In the genomic region with DNA sequence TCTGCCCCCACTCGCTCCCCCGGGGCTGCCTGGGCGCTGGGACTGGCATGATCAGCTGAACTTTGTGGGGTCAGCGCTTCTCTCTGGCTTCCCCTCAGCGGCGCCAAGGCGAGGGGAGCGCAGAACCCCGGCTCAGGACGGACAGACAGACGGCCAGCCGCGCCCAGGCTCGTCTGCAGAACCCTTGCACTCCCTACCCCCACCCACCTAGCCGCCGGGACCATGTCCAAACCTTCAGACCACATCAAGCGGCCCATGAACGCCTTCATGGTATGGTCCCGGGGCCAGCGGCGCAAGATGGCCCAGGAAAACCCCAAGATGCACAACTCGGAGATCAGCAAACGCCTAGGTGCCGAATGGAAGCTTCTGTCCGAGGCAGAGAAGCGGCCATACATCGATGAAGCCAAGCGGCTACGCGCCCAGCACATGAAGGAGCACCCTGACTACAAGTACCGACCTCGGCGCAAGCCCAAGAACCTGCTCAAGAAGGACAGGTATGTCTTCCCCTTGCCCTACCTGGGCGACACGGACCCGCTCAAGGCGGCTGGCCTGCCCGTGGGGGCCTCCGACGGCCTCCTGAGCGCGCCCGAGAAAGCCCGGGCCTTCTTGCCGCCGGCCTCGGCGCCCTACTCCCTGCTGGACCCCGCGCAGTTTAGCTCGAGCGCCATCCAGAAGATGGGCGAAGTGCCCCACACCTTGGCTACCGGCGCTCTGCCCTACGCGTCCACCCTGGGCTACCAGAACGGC, we compare ENCODE assay signal across 26 cellular contexts. TPM values are rescaled to one million over a fixed set of nuclear protein-coding genes. Genes with fewer than 3 reads are reported as not detected.
A peak's percentile ranks its signal among the peaks of the same experiment; 100 is the strongest.
DNase-seq lines count a peak whose midpoint lies in the region; ATAC-seq and TF ChIP-seq lines count a peak whose summit lies in the region.
"Had no signal": no experiment of that assay in that cellular context is flagged by ENCODE, and none has a peak within 500 bp of the region (broad histone marks: within the 10 kb centered on the region; RNA-seq: fewer than 3 reads in every experiment).

No MANE protein-coding gene starts in this region.

- H3K27me3 ChIP-seq in NT2/D1 (ENCODE audit: insufficient read depth, insufficient read length): peaks cover 99% of the 10 kb centered on the region
- H3K27me3 ChIP-seq in iPS-18a (ENCODE audit: control insufficient read depth, insufficient read depth, low read length): peaks cover 100% of the 10 kb centered on the region
- peaks cover 68% of the 10 kb centered on the region for H3K27me3 ChIP-seq in prostate gland (replicated peaks; ENCODE audit: insufficient read depth)
- H3K27me3 ChIP-seq in aorta (ENCODE audit: control insufficient read depth in 1 of 2, insufficient read depth in 2 of 2, low read length in 1 of 2): peaks cover 0 to 2% of the 10 kb centered on the region in 2 donors

- peaks cover 74% of the 10 kb centered on the region for H3K27me3 Mint-ChIP-seq in activated CD4-positive, alpha-beta T cell treated with anti-CD3 and anti-CD28 coated beads for 36 hours

- no peak for TF ChIP-seq POLR2A in prostate gland (IDR thresholded peaks at IDR 0.05)

- intact Hi-C loops in activated CD4-positive, alpha-beta T cell treated with anti-CD3 and anti-CD28 coated beads for 36 hours (cut with DNase I, micrococcal nuclease): loop anchor here (5.0 kb wide), 2 partner anchors 1173 to 1178 kb away; no protein-coding TSS in a partner anchor
- intact Hi-C loops in prostate gland (cut with DNase I) (no loop called here), aorta (cut with DNase I) (no loop called here)

- H3K36me3 ChIP-seq in NT2/D1 (ENCODE audit: insufficient read depth, insufficient read length, low read length): no peaks in the 10 kb centered on the region
- H3K36me3 ChIP-seq in iPS-18a (ENCODE audit: control insufficient read depth, low read depth, low read length): no peaks in the 10 kb centered on the region
- H3K36me3 ChIP-seq in prostate gland: no peaks in the 10 kb centered on the region
- no peaks in the 10 kb centered on the region for H3K36me3 ChIP-seq in aorta (ENCODE audit: control insufficient read depth in 1 of 2, insufficient read depth in 2 of 2, low read length in 1 of 2)
- H3K36me3 ChIP-seq: esophagus muscularis mucosa had no signal

- POLR2A ChIA-PET in activated CD4-positive, alpha-beta T cell treated with anti-CD3 and anti-CD28 coated beads for 36 hours (lab: Charles Lee): no interaction called here

- no peak for TF ChIP-seq CTCF in prostate gland (IDR thresholded peaks at IDR 0.05)

- ATAC-seq in activated CD4-positive, alpha-beta T cell treated with anti-CD3 and anti-CD28 coated beads for 36 hours: no peak
- no peak for ATAC-seq in aorta (ENCODE audit: low FRiP score)
- ATAC-seq: GM12878, psoas muscle had no signal

- WGBS in prostate gland: 5% methylated on average over 32 of the region's 58 CpGs
- 2% methylated on average over 57 to 58 of the region's 58 CpGs for WGBS in aorta, 2 donors

- no peak overlapping the region for H3K27ac Mint-ChIP-seq in activated CD4-positive, alpha-beta T cell treated with anti-CD3 and anti-CD28 coated beads for 36 hours

- H3K4me3 Mint-ChIP-seq in activated CD4-positive, alpha-beta T cell treated with anti-CD3 and anti-CD28 coated beads for 36 hours: no peak overlapping the region

- H3K27ac ChIP-seq in iPS-18a (ENCODE audit: low read length) (no peak overlapping the region), prostate gland (peak overlapping the region in 1 of 2 donors; percentile 38), aorta (ENCODE audit: low read depth in 1 of 2, low read length in 2 of 2) (no peak overlapping the region)
- H3K27ac ChIP-seq: esophagus muscularis mucosa, HL-60, psoas muscle, RWPE1 had no signal

- no peaks in the 10 kb centered on the region for H3K36me3 Mint-ChIP-seq in activated CD4-positive, alpha-beta T cell treated with anti-CD3 and anti-CD28 coated beads for 36 hours (ENCODE audit: low read depth)
- H3K36me3 Mint-ChIP-seq: CD4-positive, CD25-positive, alpha-beta regulatory T cell had no signal

- no peaks in the 10 kb centered on the region for H3K9me3 ChIP-seq in NT2/D1 (ENCODE audit: insufficient read depth, low read length)
- H3K9me3 ChIP-seq in iPS-18a (ENCODE audit: control insufficient read depth, low read depth, low read length): no peaks in the 10 kb centered on the region
- no peaks in the 10 kb centered on the region for H3K9me3 ChIP-seq in prostate gland
- no peaks in the 10 kb centered on the region for H3K9me3 ChIP-seq in aorta (ENCODE audit: control insufficient read depth, low read length)
- H3K9me3 ChIP-seq: esophagus muscularis mucosa, psoas muscle had no signal

- H3K9ac ChIP-seq in NT2/D1 (ENCODE audit: insufficient read length, low read depth) (peak overlapping the region; percentile 23), iPS-18a (ENCODE audit: low read length) (no peak overlapping the region)

- H3K4me1 Mint-ChIP-seq in activated CD4-positive, alpha-beta T cell treated with anti-CD3 and anti-CD28 coated beads for 36 hours: peaks cover 6% of the 10 kb centered on the region

- CTCF ChIA-PET in activated CD4-positive, alpha-beta T cell treated with anti-CD3 and anti-CD28 coated beads for 36 hours (lab: Charles Lee): no interaction called here

- no peaks in the 10 kb centered on the region for H3K9me3 Mint-ChIP-seq in activated CD4-positive, alpha-beta T cell treated with anti-CD3 and anti-CD28 coated beads for 36 hours (ENCODE audit: low read depth)

- H3K4me3 ChIP-seq in NT2/D1 (ENCODE audit: insufficient read length, low read depth) (peak overlapping the region; percentile 29), iPS-18a (ENCODE audit: low read length) (peak overlapping the region; percentile 51), prostate gland (peak overlapping the region; percentile 15 to 21), aorta (ENCODE audit: low read length in 2 of 2) (no peak overlapping the region)
- H3K4me3 ChIP-seq: GM12878 had no signal

- DNase-seq in activated CD4-positive, alpha-beta T cell treated with anti-CD3 and anti-CD28 coated beads for 36 hours: peak; percentile 4
- DNase-seq in activated CD4-positive, alpha-beta T cell treated with anti-CD3 and anti-CD28 coated beads for 1 hour: no peak
- no peak for DNase-seq in NT2/D1 (ENCODE audit: low read depth, low spot score)
- DNase-seq in prostate gland (ENCODE audit: low spot score): no peak
- no peak for DNase-seq in NCI-H526 treated with DMSO at 0.1 percent for 48 hours (lab: John Stamatoyannopoulos, UW)
- no peak for DNase-seq in mesenteric fat pad (ENCODE audit: low spot score)
- no peak for DNase-seq in aorta
- DNase-seq: activated naive CD4-positive, alpha-beta T cell; CD4-positive, CD25-positive, alpha-beta regulatory T cell; cortex of kidney; EL; KG1; NCI-H1092; psoas muscle; stimulated activated CD4-positive, alpha-beta T cell treated with anti-CD3 and anti-CD28 coated beads, Interleukin-12 subunit alpha, Interleukin-12 subunit beta, amount 100 ng/mL, for 4 hours; stimulated activated naive CD4-positive, alpha-beta T cell treated with Interleukin-2 at 50 U/mL for 16 hours had no signal

- H3K4me1 ChIP-seq in NT2/D1 (ENCODE audit: insufficient read depth, insufficient read length) (peaks cover 32% of the 10 kb centered on the region), iPS-18a (ENCODE audit: control insufficient read depth, low read depth, low read length) (peaks cover 59% of the 10 kb centered on the region), prostate gland (replicated peaks) (peaks cover 6% of the 10 kb centered on the region), aorta (ENCODE audit: control insufficient read depth in 1 of 2, insufficient read depth in 2 of 2, low read length in 2 of 2) (no peaks in the 10 kb centered on the region)

RNA-seq across cellular contexts. Expression of gene SOX14, which starts 0.6 kb away (rescaled TPM):
- total RNA-seq in activated CD4-positive, alpha-beta T cell treated with anti-CD3 and anti-CD28 coated beads for 36 hours: not detected
- total RNA-seq in prostate gland (1 to 10 TPM in 1 of 2 donors, under 1 TPM in 1; 0.80 to 1.2 TPM), mesenteric fat pad (not detected), aorta (not detected)
- not detected for polyA plus RNA-seq in aorta
- total RNA-seq: A673; CD4-positive, CD25-positive, alpha-beta regulatory T cell; esophagus muscularis mucosa; glomerular endothelial cell; left colon; psoas muscle; T-helper 1 cell treated with Interleukin-12 subunit alpha and Interleukin-12 subunit beta and Interleukin-4 antibody, amounts not matched to agents 30 ng/mL and 1 ng/mL, for 36 hours; urinary bladder had no signal
- polyA plus RNA-seq: CD4-positive, CD25-positive, alpha-beta regulatory T cell; GM12878; psoas muscle; urinary bladder had no signal

Comparison
In these comparisons a context has a peak if more than half of its experiments do, and no peak if none do; other contexts are left out.
1. H3K4me3 ChIP-seq: peak in NT2/D1 (single experiment), iPS-18a (single experiment) and prostate gland (2 of 2); none in aorta (0 of 2).
2. intact Hi-C loops: an anchor here in activated CD4-positive, alpha-beta T cell treated with anti-CD3 and anti-CD28 coated beads for 36 hours (5.0 kb wide); none called in prostate gland and aorta.